12 cellular contexts compared by ENCODE assay signal in the genomic region with DNA sequence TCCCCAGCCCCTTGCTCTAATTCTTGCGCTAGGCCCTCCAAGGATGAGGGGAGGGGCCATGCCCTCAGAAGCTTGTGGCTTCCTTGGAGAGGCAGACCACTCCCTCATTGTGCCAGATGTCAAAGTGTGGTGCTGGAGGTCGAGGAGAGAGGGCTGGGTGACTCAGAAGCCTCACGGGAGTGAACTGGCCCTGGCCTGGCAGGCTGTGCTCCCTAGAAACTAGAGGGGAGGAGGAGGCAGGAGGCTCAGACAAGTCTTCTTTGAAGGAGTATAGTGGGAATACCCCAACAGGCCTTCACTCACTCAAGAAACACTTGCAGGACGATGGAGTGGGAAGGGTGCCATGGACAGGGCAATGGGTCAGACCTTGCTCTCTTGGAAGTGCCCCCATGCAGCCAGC. TPM values are rescaled to one million over a fixed set of nuclear protein-coding genes. Genes with fewer than 3 reads are reported as not detected.
A peak's percentile ranks its signal among the peaks of the same experiment; 100 is the strongest.
DNase-seq lines count a peak whose midpoint lies in the region; ATAC-seq, FAIRE-seq and TF ChIP-seq lines count a peak whose summit lies in the region.
"Had no signal": no experiment of that assay in that cellular context is flagged by ENCODE, and none has a peak within 500 bp of the region (broad histone marks: within the 10 kb centered on the region; RNA-seq: fewer than 3 reads in every experiment).

No MANE protein-coding gene starts in this region.

- POLR2A ChIA-PET in HEK293T (lab: Yijun Ruan, JAX), result no interaction called here

- DNase-seq in EH (ENCODE audit: low read depth), result peak; percentile 71
- DNase-seq in NCI-H226, result peak; percentile 62
- peak; percentile 75 for DNase-seq in endodermal cell
- DNase-seq in pancreas, result no peak
- no peak for DNase-seq in activated gamma-delta T cell (lab: John Stamatoyannopoulos, UW)
- no peak for DNase-seq in HEK293T (ENCODE audit: extremely low spot score)
- no peak for DNase-seq in RPMI8226
- DNase-seq: DMS153, NCI-H1092 treated with DMSO at 0.1 percent for 48 hours had no signal

- no peaks in the 10 kb centered on the region for H3K27me3 Mint-ChIP-seq in endodermal cell (ENCODE audit: insufficient read depth)
- H3K27me3 Mint-ChIP-seq: memory B cell had no signal

- CTCF ChIA-PET in HEK293T (lab: Yijun Ruan, JAX), result no interaction called here

- H3K9me3 ChIP-seq in endodermal cell (ENCODE audit: control insufficient read depth, low read length) (no peaks in the 10 kb centered on the region), pancreas (no peaks in the 10 kb centered on the region)

- H3K4me3 Mint-ChIP-seq in endodermal cell, result no peak overlapping the region
- H3K4me3 Mint-ChIP-seq: memory B cell had no signal

- H3K4me1 ChIP-seq in endodermal cell (ENCODE audit: control insufficient read depth, insufficient read depth, low read length) (peaks cover 6% of the 10 kb centered on the region), pancreas (peaks cover 82 to 92% (median 86%) of the 10 kb centered on the region in 3 donors)

- peaks cover 14% of the 10 kb centered on the region for H3K36me3 Mint-ChIP-seq in endodermal cell (ENCODE audit: low read depth)

- H3K27ac ChIP-seq in endodermal cell (ENCODE audit: low read depth, low read length), result peak overlapping the region; percentile 36
- peak overlapping the region; percentile 22 to 90 (median 56) for H3K27ac ChIP-seq in pancreas

- intact Hi-C loops in pancreas (cut with DNase I), result no loop called here

- 70 to 100% methylated on average over 1 to 4 of the region's 4 CpGs for WGBS in endodermal cell (ENCODE audit: insufficient coverage in 1 of 2, insufficient read length in 1 of 2), 2 experiments
- WGBS in pancreas, 2 donors, result 45 to 47% methylated on average over 4 of the region's 4 CpGs

- no peak for FAIRE-seq in pancreas (lab: Jason Lieb, UNC)

- ATAC-seq in pancreas (no peak), GM18867 (IDR thresholded peaks at IDR 0.05; ENCODE audit: unreplicated experiment) (no peak)

- H3K27ac Mint-ChIP-seq in endodermal cell, result no peak overlapping the region

- H3K27me3 ChIP-seq in endodermal cell (ENCODE audit: control insufficient read depth, insufficient read depth, low read length, poor library complexity, severe bottlenecking) (no peaks in the 10 kb centered on the region), pancreas (no peaks in the 10 kb centered on the region)

- no peaks in the 10 kb centered on the region for H3K9me3 Mint-ChIP-seq in endodermal cell
- H3K9me3 Mint-ChIP-seq: memory B cell had no signal

- H3K36me3 ChIP-seq in endodermal cell (ENCODE audit: control insufficient read depth, insufficient read depth, low read length), result peaks cover 21% of the 10 kb centered on the region
- no peaks in the 10 kb centered on the region for H3K36me3 ChIP-seq in pancreas

- H3K4me1 Mint-ChIP-seq in endodermal cell, result peaks cover 13% of the 10 kb centered on the region
- H3K4me1 Mint-ChIP-seq: memory B cell had no signal

- no peak overlapping the region for H3K9ac ChIP-seq in endodermal cell (ENCODE audit: extremely low read depth, low read length, poor library complexity, severe bottlenecking)

- TF ChIP-seq CTCF in endodermal cell (conservative IDR thresholded peaks at IDR 0.05), result no peak
- no peak for TF ChIP-seq CTCF in pancreas (IDR thresholded peaks at IDR 0.05)

- H3K4me3 ChIP-seq in endodermal cell (ENCODE audit: low read length) (no peak overlapping the region), pancreas (no peak overlapping the region)
- H3K4me3 ChIP-seq: smooth muscle cell had no signal

TF ChIP-seq in HEK293T, 16 proteins besides CTCF, POLR2A, EP300 and RAD21:
- TF ChIP-seq BHLHE40 (IDR thresholded peaks at IDR 0.05; ENCODE audit: borderline replicate concordance) (no peak), SP1 (IDR thresholded peaks at IDR 0.05) (no peak), LEF1 (IDR thresholded peaks at IDR 0.05; ENCODE audit: borderline replicate concordance) (no peak), TARDBP (IDR thresholded peaks at IDR 0.05) (no peak), ARNT (IDR thresholded peaks at IDR 0.05) (no peak), SUZ12 (IDR thresholded peaks at IDR 0.05) (no peak), CTBP1 (IDR thresholded peaks at IDR 0.05; ENCODE audit: borderline replicate concordance) (no peak), FOXA1 (IDR thresholded peaks at IDR 0.05) (no peak), ZNF384 (IDR thresholded peaks at IDR 0.05) (no peak), HDGF (IDR thresholded peaks at IDR 0.05; ENCODE audit: borderline replicate concordance) (no peak), ELF4 (IDR thresholded peaks at IDR 0.05) (no peak), FOXK2 (IDR thresholded peaks at IDR 0.05) (no peak), PKNOX1 (IDR thresholded peaks at IDR 0.05) (no peak)

RNA-seq across cellular contexts. Expression of gene ANKRD40, which starts 18.5 kb away (rescaled TPM):
- total RNA-seq in endodermal cell, result 10 to 100 TPM; 44.9 to 60.3 TPM
- polyA plus RNA-seq in endodermal cell (2013, experiment 1 of 2), result 38.1 TPM
- polyA plus RNA-seq in endodermal cell (2013, experiment 2 of 2), result 37.3 TPM
- 10 to 100 TPM; 15.1 to 23.5 (median 17.3) TPM for total RNA-seq in pancreas
- polyA plus RNA-seq in pancreas, result 10 to 100 TPM; 10.3 to 10.9 TPM

RNA-seq across cellular contexts. Expression of gene LUC7L3, which starts 30.2 kb away (rescaled TPM):
- total RNA-seq in endodermal cell, result 100 to 1,000 TPM; 122 to 169 TPM
- polyA plus RNA-seq in endodermal cell (2013, experiment 1 of 2), result 252 TPM
- polyA plus RNA-seq in endodermal cell (2013, experiment 2 of 2), result 214 TPM
- total RNA-seq in pancreas, result 10 to 100 TPM; 42.7 to 88.1 (median 59.3) TPM
- 100 to 1,000 TPM in 1 of 2 donors, 10 to 100 TPM in 1; 87.4 to 210 TPM for polyA plus RNA-seq in pancreas

RNA-seq across cellular contexts. Expression of gene ABCC3, which starts 54.6 kb away (rescaled TPM):
- total RNA-seq in endodermal cell, result under 1 TPM; 0.22 to 0.91 TPM
- polyA plus RNA-seq in endodermal cell (2013, experiment 1 of 2), result not detected
- polyA plus RNA-seq in endodermal cell (2013, experiment 2 of 2), result not detected
- total RNA-seq in pancreas, result 100 to 1,000 TPM in 1 of 6 donors, 10 to 100 TPM in 5; 47.2 to 103 (median 83.4) TPM
- polyA plus RNA-seq in pancreas, result 100 to 1,000 TPM; 163 to 209 TPM

Comparison
In these comparisons a context has a peak if more than half of its experiments do, and no peak if none do; other contexts are left out.
1. DNase-seq: peak in EH (single experiment), NCI-H226 (single experiment) and endodermal cell (single experiment); none in pancreas (0 of 6), activated gamma-delta T cell (single experiment), HEK293T (single experiment) and RPMI8226 (single experiment).
2. RNA of gene ABCC3, which starts 54.6 kb away (total RNA-seq): 47.2 to 103 TPM in pancreas; 0.22 to 0.91 TPM in endodermal cell; every median in the first group is over 10 times any median in the second.